ENCODE assay signal across 12 cellular contexts in the genomic region with DNA sequence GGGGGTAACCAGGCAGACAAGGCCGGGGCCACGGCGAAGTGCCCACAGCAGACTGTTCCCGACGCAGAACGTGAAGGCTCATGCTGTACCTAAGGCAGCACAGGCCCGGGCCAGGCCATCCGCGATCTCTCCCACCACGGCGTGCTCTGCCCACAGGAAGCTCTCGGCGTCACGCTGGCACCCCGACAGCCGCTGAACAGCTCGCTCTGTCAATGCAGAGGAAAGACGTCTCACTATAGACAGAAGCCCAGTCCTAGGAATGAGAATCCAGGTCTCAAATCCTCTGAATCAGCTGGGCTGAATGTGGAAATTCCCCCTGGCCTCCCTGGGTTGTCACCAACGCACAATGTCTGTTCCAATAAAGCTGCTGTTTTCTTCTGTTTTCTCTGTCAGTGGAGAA. TPM values are rescaled to one million over a fixed set of nuclear protein-coding genes. Genes with fewer than 3 reads are reported as not detected.
DNase-seq lines count a peak whose midpoint lies in the region; ATAC-seq and TF ChIP-seq lines count a peak whose summit lies in the region.
"Had no signal": no experiment of that assay in that cellular context is flagged by ENCODE, and none has a peak within 500 bp of the region (broad histone marks: within the 10 kb centered on the region; RNA-seq: fewer than 3 reads in every experiment).

No MANE protein-coding gene starts in this region.

- peak overlapping the region; percentile 70 for H3K4me3 Mint-ChIP-seq in dendritic cell treated with granulocyte-macrophage colony-stimulating factor and Interleukin-4, amounts not matched to agents 40 ng/mL and 50 ng/mL, for 4 days
- H3K4me3 Mint-ChIP-seq: T-helper 2 cell treated with Interferon-gamma antibody and Interleukin-4, amounts not matched to agents 5 μg/mL and 100 μg/mL, for 36 hours had no signal

- peak overlapping the region; percentile 38 for H2BK15ac ChIP-seq in mesenchymal stem cell (ENCODE audit: low read depth, poor library complexity, severe bottlenecking)

- no peak overlapping the region for H2BK5ac ChIP-seq in mesenchymal stem cell (ENCODE audit: low read depth, low read length, poor library complexity, severe bottlenecking)

- intact Hi-C loops in dendritic cell treated with granulocyte-macrophage colony-stimulating factor and Interleukin-4, amounts not matched to agents 40 ng/mL and 50 ng/mL, for 4 days (cut with micrococcal nuclease), result loop anchor here (2.0 to 5.0 kb wide), 2 partner anchors 46 to 66 kb away; no protein-coding TSS in a partner anchor

- peak overlapping the region; percentile 37 for H2BK120ac ChIP-seq in mesenchymal stem cell (ENCODE audit: low read depth, low read length)

- peaks cover 50% of the 10 kb centered on the region for H3K4me1 Mint-ChIP-seq in dendritic cell treated with granulocyte-macrophage colony-stimulating factor and Interleukin-4, amounts not matched to agents 40 ng/mL and 50 ng/mL, for 4 days (ENCODE audit: low read depth)

- H3K79me1 ChIP-seq in mesenchymal stem cell (replicated peaks; ENCODE audit: low read length, poor library complexity, severe bottlenecking), result peaks cover 16% of the 10 kb centered on the region

- peak overlapping the region; percentile 6 to 27 for H3K4ac ChIP-seq in mesenchymal stem cell (ENCODE audit: low read depth in 1 of 2, low read length in 2 of 2)

- TF ChIP-seq CTCF in suprapubic skin (IDR thresholded peaks at IDR 0.05) (no peak), GM13976 (IDR thresholded peaks at IDR 0.05; ENCODE audit: borderline replicate concordance, control extremely low read depth, extremely low read depth, insufficient read depth, missing control alignments) (no peak)

- peak overlapping the region; percentile 2 for H4K8ac ChIP-seq in mesenchymal stem cell (ENCODE audit: low read length)

- H4K91ac ChIP-seq in mesenchymal stem cell (ENCODE audit: low read length), result peak overlapping the region; percentile 22

- H3K9me3 Mint-ChIP-seq in dendritic cell treated with granulocyte-macrophage colony-stimulating factor and Interleukin-4, amounts not matched to agents 40 ng/mL and 50 ng/mL, for 4 days, result no peaks in the 10 kb centered on the region
- H3K9me3 Mint-ChIP-seq: T-helper 2 cell treated with Interferon-gamma antibody and Interleukin-4, amounts not matched to agents 5 μg/mL and 100 μg/mL, for 36 hours had no signal

- H3K14ac ChIP-seq in mesenchymal stem cell (ENCODE audit: low read length in 2 of 2), result no peak overlapping the region

- WGBS in mesenchymal stem cell, result 90% methylated on average over 19 of the region's 19 CpGs
- WGBS in suprapubic skin, result 52% methylated on average over 19 of the region's 19 CpGs

- H3K4me2 ChIP-seq in mesenchymal stem cell (ENCODE audit: low read length, poor library complexity, severe bottlenecking), result no peak overlapping the region

- peak overlapping the region; percentile 4 for H2AK5ac ChIP-seq in mesenchymal stem cell (ENCODE audit: low read length, severe bottlenecking)

- peaks cover 64% of the 10 kb centered on the region for H3K36me3 Mint-ChIP-seq in dendritic cell treated with granulocyte-macrophage colony-stimulating factor and Interleukin-4, amounts not matched to agents 40 ng/mL and 50 ng/mL, for 4 days (ENCODE audit: low read depth)

- H3K9ac ChIP-seq in SK-N-MC (ENCODE audit: insufficient read length), result peak overlapping the region; percentile 12
- peak overlapping the region; percentile 82 for H3K9ac ChIP-seq in mesenchymal stem cell (ENCODE audit: low read length)

- H3K27ac ChIP-seq in SK-N-MC (no peak overlapping the region), mesenchymal stem cell (ENCODE audit: low read length, poor library complexity, severe bottlenecking) (no peak overlapping the region), suprapubic skin (peak overlapping the region; percentile 98)

- H3K4me3 ChIP-seq in SK-N-MC, result no peak overlapping the region
- H3K4me3 ChIP-seq in mesenchymal stem cell (ENCODE audit: insufficient read depth in 1 of 2, low read depth in 1 of 2, low read length in 2 of 2), result peak overlapping the region in 1 of 2 experiments; percentile 65
- peak overlapping the region; percentile 32 for H3K4me3 ChIP-seq in suprapubic skin

- H3K36me3 ChIP-seq in SK-N-MC (ENCODE audit: insufficient read depth, low read length) (peaks cover 68% of the 10 kb centered on the region), mesenchymal stem cell (ENCODE audit: control insufficient read depth in 1 of 2, insufficient read depth in 2 of 2, low read depth in 1 of 2, low read length in 2 of 2) (peaks cover 18 to 41% of the 10 kb centered on the region in 2 experiments), suprapubic skin (peaks cover 16% of the 10 kb centered on the region)

- DNase-seq in SK-N-MC (ENCODE audit: low read depth, low spot score) (no peak), mesenchymal stem cell (peak; percentile 56), suprapubic skin (ENCODE audit: low spot score in 2 of 2) (peak in 1 of 2 donors; percentile 78), GM13976 (ENCODE audit: low spot score) (no peak), NK-92 (lab: John Stamatoyannopoulos, UW; ENCODE audit: unreplicated experiment) (no peak)
- DNase-seq: activated gamma-delta T cell; NCI-H345; stimulated activated CD4-positive, alpha-beta T cell treated with anti-CD3 and anti-CD28 coated beads, Interleukin-2, amount 100 ng/mL, for 48 hours had no signal

- no peak overlapping the region for H2AFZ ChIP-seq in mesenchymal stem cell (ENCODE audit: low read depth, low read length)

- H3K23ac ChIP-seq in mesenchymal stem cell (ENCODE audit: low read length in 2 of 2), result no peak overlapping the region

- peak overlapping the region; percentile 98 for H3K27ac Mint-ChIP-seq in dendritic cell treated with granulocyte-macrophage colony-stimulating factor and Interleukin-4, amounts not matched to agents 40 ng/mL and 50 ng/mL, for 4 days

- H2BK12ac ChIP-seq in mesenchymal stem cell (ENCODE audit: low read length in 2 of 2), result peak overlapping the region; percentile 29 to 59

- in situ Hi-C loops in GM13976 (cut with MboI; ENCODE audit: low sequenced_read_pairs, unreplicated experiment), result no loop called here

- no peak for TF ChIP-seq EP300 in suprapubic skin (IDR thresholded peaks at IDR 0.05)

- no peaks in the 10 kb centered on the region for H3K27me3 ChIP-seq in mesenchymal stem cell (ENCODE audit: control insufficient read depth in 1 of 2, insufficient read depth in 1 of 2, low read length in 2 of 2)
- no peaks in the 10 kb centered on the region for H3K27me3 ChIP-seq in suprapubic skin

- TF ChIP-seq POLR2A in suprapubic skin (IDR thresholded peaks at IDR 0.05), result no peak

- H3K4me1 ChIP-seq in mesenchymal stem cell (ENCODE audit: control insufficient read depth, insufficient read depth, low read depth, low read length), result peaks cover 24% of the 10 kb centered on the region
- H3K4me1 ChIP-seq in suprapubic skin, result peaks cover 76% of the 10 kb centered on the region

- peak overlapping the region; percentile 6 to 42 for H3K18ac ChIP-seq in mesenchymal stem cell (ENCODE audit: low read depth in 1 of 2, low read length in 2 of 2)

- ATAC-seq in HG03097 (IDR thresholded peaks at IDR 0.05; ENCODE audit: low FRiP score, unreplicated experiment) (no peak), HG02623 (IDR thresholded peaks at IDR 0.05; ENCODE audit: unreplicated experiment) (no peak)

- no peaks in the 10 kb centered on the region for H3K9me3 ChIP-seq in SK-N-MC (ENCODE audit: low read depth, low read length)
- H3K9me3 ChIP-seq in mesenchymal stem cell (ENCODE audit: control insufficient read depth, low read length), result no peaks in the 10 kb centered on the region
- no peaks in the 10 kb centered on the region for H3K9me3 ChIP-seq in suprapubic skin

- H3K27me3 Mint-ChIP-seq in dendritic cell treated with granulocyte-macrophage colony-stimulating factor and Interleukin-4, amounts not matched to agents 40 ng/mL and 50 ng/mL, for 4 days, result no peaks in the 10 kb centered on the region

RNA-seq across cellular contexts. Expression of a gene that starts 21.4 kb away (rescaled TPM):
- 83.0 TPM for polyA plus RNA-seq in mesenchymal stem cell (2013, experiment 1 of 2)
- 81.2 TPM for polyA plus RNA-seq in mesenchymal stem cell (2013, experiment 2 of 2)
- 100 to 1,000 TPM; 146 to 256 (median 194) TPM for total RNA-seq in suprapubic skin

RNA-seq across cellular contexts. Expression of a gene that starts 40.6 kb away (rescaled TPM):
- polyA plus RNA-seq in mesenchymal stem cell (2013, experiment 1 of 2), result 0.03 TPM
- 0.01 TPM for polyA plus RNA-seq in mesenchymal stem cell (2013, experiment 2 of 2)
- 1 to 10 TPM; 3.9 to 7.4 (median 5.9) TPM for total RNA-seq in suprapubic skin

RNA-seq across cellular contexts. Expression of a gene that starts 46.4 kb away (rescaled TPM):
- polyA plus RNA-seq in mesenchymal stem cell (2013, experiment 1 of 2), result 5.1 TPM
- polyA plus RNA-seq in mesenchymal stem cell (2013, experiment 2 of 2), result 4.8 TPM
- total RNA-seq in suprapubic skin, result 10 to 100 TPM in 2 of 4 donors, 1 to 10 TPM in 2; 6.4 to 31.7 (median 14.3) TPM

RNA-seq across cellular contexts. Expression of a gene that starts 46.5 kb away (rescaled TPM):
- 21.9 TPM for polyA plus RNA-seq in mesenchymal stem cell (2013, experiment 1 of 2)
- 22.1 TPM for polyA plus RNA-seq in mesenchymal stem cell (2013, experiment 2 of 2)
- 10 to 100 TPM; 27.6 to 58.2 (median 36.7) TPM for total RNA-seq in suprapubic skin

RNA-seq across cellular contexts. Expression of a gene that starts 58.8 kb away (rescaled TPM):
- 15.3 TPM for polyA plus RNA-seq in mesenchymal stem cell (2013, experiment 1 of 2)
- polyA plus RNA-seq in mesenchymal stem cell (2013, experiment 2 of 2), result 15.6 TPM
- total RNA-seq in suprapubic skin, result 10 to 100 TPM; 40.0 to 61.7 (median 51.3) TPM
